In genomic region chr1:1987142-1987510, GRCh38 we compare ENCODE assay signal across 8 cellular contexts. TPM values are rescaled to one million over a fixed set of nuclear protein-coding genes. Genes with fewer than 3 reads are reported as not detected.
"Had no signal": no experiment of that assay in that cellular context is flagged by ENCODE, and none has a peak within 500 bp of the region (broad histone marks: within the 10 kb centered on the region; RNA-seq: fewer than 3 reads in every experiment).

No MANE protein-coding gene starts in this region.

- H3K4me2 ChIP-seq: GM23338 had no signal

- H2AFZ ChIP-seq: GM23338 had no signal

- DNase-seq: H9, HCEC 1CT had no signal

- FAIRE-seq: H1, H54, HTR-8/SVneo had no signal

- H3K4me3 ChIP-seq: GM23338 had no signal

RNA-seq across cellular contexts. Expression of gene CFAP74, which starts 16.5 kb away (rescaled TPM):
- total RNA-seq: GM23338, HT-29 had no signal
- polyA plus RNA-seq: IgD-negative memory B cell had no signal

RNA-seq across cellular contexts. Expression of gene GABRD, which starts 32.0 kb away (rescaled TPM):
- total RNA-seq: HT-29 had no signal
- polyA plus RNA-seq: IgD-negative memory B cell had no signal
